Comparison of ENCODE assay signal across 11 cellular contexts in the genomic region with DNA sequence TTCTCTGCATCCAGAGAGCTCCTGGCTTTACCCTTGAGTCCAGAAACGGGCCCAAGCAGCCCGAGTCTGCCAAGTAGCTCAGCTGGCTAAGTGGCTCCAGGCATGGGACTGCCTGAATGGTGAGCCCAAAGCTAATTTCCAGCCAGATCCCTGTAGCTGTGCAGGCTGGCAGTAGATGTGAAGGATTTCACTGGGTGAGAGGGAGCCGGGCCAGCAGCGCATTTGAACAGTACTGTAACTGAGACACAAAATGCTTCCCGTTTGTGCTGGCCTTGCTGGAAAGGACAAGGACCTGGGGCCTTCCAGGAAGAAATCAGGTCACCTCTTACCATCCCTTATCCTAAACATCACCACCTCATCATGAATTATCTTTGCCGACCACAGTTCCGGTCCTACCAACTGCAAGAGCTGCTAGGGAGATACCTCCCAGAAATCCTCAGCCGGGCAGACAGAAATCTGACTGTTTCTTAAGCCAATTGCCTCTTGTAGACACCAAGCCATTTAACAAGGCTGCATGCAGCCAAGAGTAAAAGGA. TPM values are rescaled to one million over a fixed set of nuclear protein-coding genes. Genes with fewer than 3 reads are reported as not detected.
DNase-seq lines count a peak whose midpoint lies in the region; ATAC-seq and TF ChIP-seq lines count a peak whose summit lies in the region.
"Had no signal": no experiment of that assay in that cellular context is flagged by ENCODE, and none has a peak within 500 bp of the region (broad histone marks: within the 10 kb centered on the region; RNA-seq: fewer than 3 reads in every experiment).

No MANE protein-coding gene starts in this region.

- H3K27me3 ChIP-seq in BE2C (no peaks in the 10 kb centered on the region), heart right ventricle (no peaks in the 10 kb centered on the region), prostate gland (replicated peaks; ENCODE audit: insufficient read depth) (no peaks in the 10 kb centered on the region)

- TF ChIP-seq CTCF in BE2C (IDR thresholded peaks at IDR 0.05; ENCODE audit: low read depth, low read length) = no peak
- no peak for TF ChIP-seq CTCF in heart right ventricle (IDR thresholded peaks at IDR 0.05)
- no peak for TF ChIP-seq CTCF in prostate gland (IDR thresholded peaks at IDR 0.05)
- TF ChIP-seq CTCF in GM10248 (IDR thresholded peaks at IDR 0.05; ENCODE audit: control extremely low read depth, extremely low read depth, low read depth, missing control alignments) = no peak

- CTCF ChIA-PET in GM10248 (lab: Yijun Ruan, JAX) = no interaction called here

- POLR2A ChIA-PET in GM10248 (lab: Yijun Ruan, JAX) = no interaction called here

- WGBS in heart right ventricle, 2 donors = 30 to 53% methylated on average over 8 of the region's 8 CpGs
- 18% methylated on average over 8 of the region's 8 CpGs for WGBS in prostate gland

- H3K9me3 ChIP-seq in BE2C (no peaks in the 10 kb centered on the region), heart right ventricle (no peaks in the 10 kb centered on the region), prostate gland (no peaks in the 10 kb centered on the region)

- intact Hi-C loops in heart right ventricle (cut with DNase I) = loop anchor here in 6 of 10 donors (2.0 to 10.0 kb wide), 6 partner anchors 33 to 57 kb away; no protein-coding TSS in a partner anchor
- intact Hi-C loops in prostate gland (cut with DNase I) = loop anchor here (5.0 kb wide), 1 partner anchor 39 kb away; no protein-coding TSS in a partner anchor

- DNase-seq in BE2C (peak; percentile 47), amygdala (lab: John Stamatoyannopoulos, UW) (peak in 51 of 56 donors; percentile 25 to 88 (median 61)), heart right ventricle (peak; percentile 47 to 52), prostate gland (ENCODE audit: low spot score) (no peak), GM10248 (ENCODE audit: extremely low spot score) (no peak), GDM1 (lab: John Stamatoyannopoulos, UW) (no peak), NCI-H2029 treated with DMSO at 0.1 percent for 48 hours (lab: John Stamatoyannopoulos, UW) (no peak), HCEC 1CT (no peak)
- DNase-seq: stimulated activated CD4-positive, alpha-beta T cell treated with anti-CD3 and anti-CD28 coated beads, Interleukin-2, amount 100 ng/mL, for 24 hours; T-helper 2 cell had no signal

- H3K4me3 ChIP-seq in BE2C (ENCODE audit: low read depth, low read length) = no peak overlapping the region
- peak overlapping the region in 1 of 10 donors; percentile 3 for H3K4me3 ChIP-seq in heart right ventricle
- H3K4me3 ChIP-seq in prostate gland = no peak overlapping the region

- H3K36me3 ChIP-seq in BE2C (no peaks in the 10 kb centered on the region; the same call in 1 of the 2 replicates), heart right ventricle (peaks cover 0 to 4% (median 0%) of the 10 kb centered on the region in 9 donors), prostate gland (no peaks in the 10 kb centered on the region)

- peak in 6 of 8 donors; percentile 31 to 60 (median 46) for ATAC-seq in heart right ventricle

- H3K27ac ChIP-seq in heart right ventricle = peak overlapping the region; percentile 17 to 97 (median 40)
- H3K27ac ChIP-seq in prostate gland = peak overlapping the region; percentile 37 to 42

- TF ChIP-seq POLR2A in prostate gland (IDR thresholded peaks at IDR 0.05) = no peak

- H3K4me1 ChIP-seq in BE2C (peaks cover 20% of the 10 kb centered on the region), heart right ventricle (peaks cover 16 to 86% (median 59%) of the 10 kb centered on the region in 9 donors), prostate gland (replicated peaks) (peaks cover 6% of the 10 kb centered on the region)

RNA-seq across cellular contexts. Expression of gene TIMP2, which starts 3.7 kb away (rescaled TPM):
- polyA plus RNA-seq in BE2C (2012; ENCODE audit: insufficient read depth, insufficient read length, low read depth) = 93.4 TPM
- 100 to 1,000 TPM in 4 of 10 donors, 10 to 100 TPM in 6; 77.5 to 118 (median 99.3) TPM for total RNA-seq in heart right ventricle
- 10 to 100 TPM; 32.4 to 44.1 TPM for polyA plus RNA-seq in heart right ventricle
- total RNA-seq in prostate gland = 100 to 1,000 TPM in 1 of 2 donors, 10 to 100 TPM in 1; 54.5 to 500 TPM

RNA-seq across cellular contexts. Expression of gene CEP295NL, which starts 18.5 kb away (rescaled TPM):
- polyA plus RNA-seq in BE2C (2012; ENCODE audit: insufficient read depth, insufficient read length, low read depth) = 0.62 TPM
- 1 to 10 TPM in 2 of 10 donors, under 1 TPM in 8; 0.22 to 1.3 (median 0.82) TPM for total RNA-seq in heart right ventricle
- polyA plus RNA-seq in heart right ventricle = 1 to 10 TPM in 1 of 2 donors, under 1 TPM in 1; 0.04 to 2.6 TPM
- 1 to 10 TPM; 2.2 to 8.2 TPM for total RNA-seq in prostate gland
- total RNA-seq: activated T-helper 2 cell treated with anti-CD3 and anti-CD28 coated beads, Interferon-gamma antibody, Interleukin-2, Interleukin-4, amounts not matched to agents 10 μg/mL and 5 μg/mL and 100 μg/mL, durations not matched to agents 14 hours and 24 hours and 36 hours had no signal

RNA-seq across cellular contexts. Expression of gene LGALS3BP, which starts 58.2 kb away (rescaled TPM):
- 544 TPM for polyA plus RNA-seq in BE2C (2012; ENCODE audit: insufficient read depth, insufficient read length, low read depth)
- total RNA-seq in heart right ventricle = 100 to 1,000 TPM; 362 to 852 (median 568) TPM
- polyA plus RNA-seq in heart right ventricle = 100 to 1,000 TPM; 196 to 268 TPM
- 100 to 1,000 TPM; 570 to 890 TPM for total RNA-seq in prostate gland

Comparison
In these comparisons a context has a peak if more than half of its experiments do, and no peak if none do; other contexts are left out.
1. DNase-seq: peak in BE2C (single experiment), amygdala (51 of 56) and heart right ventricle (2 of 2); none in prostate gland (single experiment), GM10248 (single experiment), GDM1 (single experiment), NCI-H2029 treated with DMSO at 0.1 percent for 48 hours (single experiment) and HCEC 1CT (single experiment).